In the genomic region with DNA sequence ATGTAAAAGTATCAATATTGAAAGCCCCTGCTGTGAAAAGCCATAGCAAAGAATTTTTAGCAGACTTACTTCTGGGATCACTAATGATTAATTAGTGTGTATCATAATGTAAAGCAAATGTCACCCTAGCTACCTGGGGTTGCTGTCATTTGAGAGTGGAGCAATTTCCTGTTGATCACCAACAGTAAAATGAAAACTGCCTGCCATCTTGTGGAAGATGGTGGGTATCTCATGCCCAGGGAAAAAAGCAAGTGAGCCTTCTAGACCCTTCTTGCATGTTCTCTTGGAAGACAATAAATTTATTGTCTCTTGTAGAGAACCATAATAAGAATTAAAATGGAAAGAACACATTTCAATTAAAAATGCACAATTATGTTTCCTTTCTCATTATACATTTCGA, we compare ENCODE assay signal across 10 cellular contexts.
DNase-seq lines count a peak whose midpoint lies in the region; ATAC-seq and TF ChIP-seq lines count a peak whose summit lies in the region.
"Had no signal": no experiment of that assay in that cellular context is flagged by ENCODE, and none has a peak within 500 bp of the region (broad histone marks: within the 10 kb centered on the region; RNA-seq: fewer than 3 reads in every experiment).

No MANE protein-coding gene starts in this region.

- no peaks in the 10 kb centered on the region for H3F3A ChIP-seq in neural progenitor cell (ENCODE audit: low read depth)

- no peaks in the 10 kb centered on the region for H3K9me3 ChIP-seq in neural progenitor cell (ENCODE audit: low read depth)

- H3K4me3 Mint-ChIP-seq in neural progenitor cell = no peak overlapping the region
- H3K4me3 Mint-ChIP-seq in activated CD8-positive, alpha-beta T cell treated with anti-CD3 and anti-CD28 coated beads, Interleukin-2, amount 10 ng/mL, durations not matched to agents 7 days and 5 days = no peak overlapping the region
- H3K4me3 Mint-ChIP-seq: activated CD4-positive, alpha-beta memory T cell treated with anti-CD3 and anti-CD28 coated beads for 36 hours had no signal

- H3K4me1 ChIP-seq in neural progenitor cell = peaks cover 7% of the 10 kb centered on the region

- H3K9me3 Mint-ChIP-seq in neural progenitor cell = no peaks in the 10 kb centered on the region
- no peaks in the 10 kb centered on the region for H3K9me3 Mint-ChIP-seq in activated CD8-positive, alpha-beta T cell treated with anti-CD3 and anti-CD28 coated beads, Interleukin-2, amount 10 ng/mL, durations not matched to agents 7 days and 5 days (ENCODE audit: insufficient read depth)
- H3K9me3 Mint-ChIP-seq: activated CD4-positive, alpha-beta memory T cell treated with anti-CD3 and anti-CD28 coated beads for 36 hours had no signal

- no peak overlapping the region for H3K4me2 ChIP-seq in neural progenitor cell

- H3K4me1 Mint-ChIP-seq in neural progenitor cell = peaks cover 14% of the 10 kb centered on the region
- no peaks in the 10 kb centered on the region for H3K4me1 Mint-ChIP-seq in activated CD8-positive, alpha-beta T cell treated with anti-CD3 and anti-CD28 coated beads, Interleukin-2, amount 10 ng/mL, durations not matched to agents 7 days and 5 days (ENCODE audit: low read depth)

- TF ChIP-seq CTCF in astrocyte of the spinal cord (IDR thresholded peaks at IDR 0.05; ENCODE audit: low read depth, low read length) (peak; percentile 37), neural progenitor cell (IDR thresholded peaks at IDR 0.05) (peak; percentile 68)

- no peak overlapping the region for H3K27ac Mint-ChIP-seq in neural progenitor cell
- H3K27ac Mint-ChIP-seq in activated CD8-positive, alpha-beta T cell treated with anti-CD3 and anti-CD28 coated beads, Interleukin-2, amount 10 ng/mL, durations not matched to agents 7 days and 5 days = no peak overlapping the region
- H3K27ac Mint-ChIP-seq: activated CD4-positive, alpha-beta memory T cell treated with anti-CD3 and anti-CD28 coated beads for 36 hours had no signal

- no peaks in the 10 kb centered on the region for H3K27me3 Mint-ChIP-seq in neural progenitor cell (ENCODE audit: insufficient read depth, low read depth)
- no peaks in the 10 kb centered on the region for H3K27me3 Mint-ChIP-seq in activated CD8-positive, alpha-beta T cell treated with anti-CD3 and anti-CD28 coated beads, Interleukin-2, amount 10 ng/mL, durations not matched to agents 7 days and 5 days (ENCODE audit: low read depth)
- H3K27me3 Mint-ChIP-seq: activated CD4-positive, alpha-beta memory T cell treated with anti-CD3 and anti-CD28 coated beads for 36 hours had no signal

- no peaks in the 10 kb centered on the region for H3K36me3 Mint-ChIP-seq in neural progenitor cell
- H3K36me3 Mint-ChIP-seq in activated CD8-positive, alpha-beta T cell treated with anti-CD3 and anti-CD28 coated beads, Interleukin-2, amount 10 ng/mL, durations not matched to agents 7 days and 5 days (ENCODE audit: low read depth) = no peaks in the 10 kb centered on the region
- H3K36me3 Mint-ChIP-seq: activated CD4-positive, alpha-beta memory T cell treated with anti-CD3 and anti-CD28 coated beads for 36 hours had no signal

- no peak overlapping the region for H3K27ac ChIP-seq in neural progenitor cell

- CTCF ChIA-PET in activated CD8-positive, alpha-beta T cell treated with anti-CD3 and anti-CD28 coated beads, Interleukin-2, amount 10 ng/mL, durations not matched to agents 7 days and 5 days (lab: Charles Lee) = no interaction called here

- no peaks in the 10 kb centered on the region for H3K36me3 ChIP-seq in neural progenitor cell

- peak; percentile 9 to 36 for DNase-seq in NCI-H1930 (lab: John Stamatoyannopoulos, UW)
- peak; percentile 2 for DNase-seq in astrocyte of the spinal cord (ENCODE audit: low read depth, low spot score)
- DNase-seq in neural progenitor cell (ENCODE audit: low spot score) = peak; percentile 47
- no peak for DNase-seq in activated CD8-positive, alpha-beta T cell treated with anti-CD3 and anti-CD28 coated beads, Interleukin-2, amount 10 ng/mL, durations not matched to agents 7 days and 5 days
- no peak for DNase-seq in central memory CD4-positive, alpha-beta T cell
- DNase-seq: activated CD4-positive, alpha-beta memory T cell treated with anti-CD3 and anti-CD28 coated beads for 36 hours; amniotic stem cell had no signal

- H2AFZ ChIP-seq in neural progenitor cell (replicated peaks) = no peak overlapping the region

- no peaks in the 10 kb centered on the region for H3K79me2 ChIP-seq in neural progenitor cell (ENCODE audit: low read depth)

- POLR2A ChIA-PET in activated CD8-positive, alpha-beta T cell treated with anti-CD3 and anti-CD28 coated beads, Interleukin-2, amount 10 ng/mL, durations not matched to agents 7 days and 5 days (lab: Charles Lee) = no interaction called here

- H3K4me3 ChIP-seq in astrocyte of the spinal cord (ENCODE audit: low read depth, low read length) (no peak overlapping the region), neural progenitor cell (no peak overlapping the region)

- ATAC-seq in GM19351 (IDR thresholded peaks at IDR 0.05; ENCODE audit: unreplicated experiment) (peak; percentile 51), GM19467 (IDR thresholded peaks at IDR 0.05; ENCODE audit: unreplicated experiment) (no peak), esophagus mucosa (no peak)
- ATAC-seq in activated CD8-positive, alpha-beta T cell treated with anti-CD3 and anti-CD28 coated beads, Interleukin-2, amount 10 ng/mL, durations not matched to agents 7 days and 5 days = no peak

- H4K20me1 ChIP-seq in neural progenitor cell (ENCODE audit: low read depth) = no peaks in the 10 kb centered on the region

- in situ Hi-C loops in astrocyte of the spinal cord (cut with HindIII; ENCODE audit: low sequenced_read_pairs) = no loop called here

- no peaks in the 10 kb centered on the region for H3K27me3 ChIP-seq in neural progenitor cell

- H3K9ac ChIP-seq in neural progenitor cell = no peak overlapping the region

Comparison
In these comparisons a context has a peak if more than half of its experiments do, and no peak if none do; other contexts are left out.
1. DNase-seq: peak in NCI-H1930 (2 of 2), astrocyte of the spinal cord (single experiment) and neural progenitor cell (single experiment); none in activated CD8-positive, alpha-beta T cell treated with anti-CD3 and anti-CD28 coated beads, Interleukin-2, amount 10 ng/mL, durations not matched to agents 7 days and 5 days (single experiment) and central memory CD4-positive, alpha-beta T cell (single experiment).